8 cellular contexts compared by ENCODE assay signal in genomic region chr2:20350105-20350712, GRCh38. TPM values are rescaled to one million over a fixed set of nuclear protein-coding genes. Genes with fewer than 3 reads are reported as not detected.
A peak's percentile ranks its signal among the peaks of the same experiment; 100 is the strongest.
DNase-seq lines count a peak whose midpoint lies in the region; ATAC-seq lines count a peak whose summit lies in the region.

No MANE protein-coding gene starts in this region.

- peak overlapping the region; percentile 94 for H3K27ac Mint-ChIP-seq in activated naive CD8-positive, alpha-beta T cell treated with anti-CD3 and anti-CD28 coated beads for 36 hours

- no peaks in the 10 kb centered on the region for H3K27me3 ChIP-seq in aorta (ENCODE audit: control insufficient read depth in 1 of 2, insufficient read depth in 2 of 2, low read length in 1 of 2)

- 0 to 1% methylated on average over 48 to 64 of the region's 64 CpGs for WGBS in aorta, 2 donors

- H3K9me3 ChIP-seq in aorta (ENCODE audit: control insufficient read depth, low read length): no peaks in the 10 kb centered on the region

- peak; percentile 78 for DNase-seq in COR-L47 (lab: John Stamatoyannopoulos, UW)
- peak; percentile 59 for DNase-seq in SK-MEL-5 (ENCODE audit: low read depth, low spot score)
- DNase-seq in activated naive CD8-positive, alpha-beta T cell treated with anti-CD3 and anti-CD28 coated beads for 36 hours: peak; percentile 71
- DNase-seq in left ventricle myocardium superior: no peak
- DNase-seq in putamen (ENCODE audit: low spot score): peak; percentile 54
- peak in 1 of 2 donors; percentile 62 for DNase-seq in aorta

- H3K4me3 Mint-ChIP-seq in activated naive CD8-positive, alpha-beta T cell treated with anti-CD3 and anti-CD28 coated beads for 36 hours: peak overlapping the region; percentile 92

- H3K4me1 Mint-ChIP-seq in activated naive CD8-positive, alpha-beta T cell treated with anti-CD3 and anti-CD28 coated beads for 36 hours: peaks cover 27% of the 10 kb centered on the region

- H3K9me3 Mint-ChIP-seq in activated naive CD8-positive, alpha-beta T cell treated with anti-CD3 and anti-CD28 coated beads for 36 hours: no peaks in the 10 kb centered on the region

- H3K4me1 ChIP-seq in aorta (ENCODE audit: control insufficient read depth in 1 of 2, insufficient read depth in 2 of 2, low read length in 2 of 2): peaks cover 0 to 2% of the 10 kb centered on the region in 2 donors

- H3K4me3 ChIP-seq in aorta (ENCODE audit: low read length in 2 of 2): peak overlapping the region; percentile 83 to 88

- H3K27me3 Mint-ChIP-seq in activated naive CD8-positive, alpha-beta T cell treated with anti-CD3 and anti-CD28 coated beads for 36 hours: peaks cover 4% of the 10 kb centered on the region

- H3K36me3 ChIP-seq in aorta (ENCODE audit: control insufficient read depth in 1 of 2, insufficient read depth in 2 of 2, low read length in 1 of 2): no peaks in the 10 kb centered on the region

- intact Hi-C loops in left ventricle myocardium superior (cut with micrococcal nuclease) (no loop called here), aorta (cut with DNase I) (loop anchor here in 1 of 2 donors (5.0 kb wide), 1 partner anchor 292 kb away; no protein-coding TSS in a partner anchor)

- H3K27ac ChIP-seq in aorta (ENCODE audit: low read depth in 1 of 2, low read length in 2 of 2): peak overlapping the region in 1 of 2 donors; percentile 66

- ATAC-seq in GM19452 (IDR thresholded peaks at IDR 0.05; ENCODE audit: unreplicated experiment): peak; percentile 23
- peak; percentile 23 for ATAC-seq in HG03521 (IDR thresholded peaks at IDR 0.05; ENCODE audit: unreplicated experiment)
- ATAC-seq in left ventricle myocardium superior: peak; percentile 65
- ATAC-seq in aorta (ENCODE audit: low FRiP score): peak; percentile 76

- in situ Hi-C loops in SK-MEL-5 (cut with HindIII; ENCODE audit: low pct_unique_long_range_greater_than_20kb, low sequenced_read_pairs): no loop called here

- peaks cover 39% of the 10 kb centered on the region for H3K36me3 Mint-ChIP-seq in activated naive CD8-positive, alpha-beta T cell treated with anti-CD3 and anti-CD28 coated beads for 36 hours

RNA-seq across cellular contexts. Expression of gene PUM2, which starts 0.4 kb away (rescaled TPM):
- 36.1 and 43.4 TPM in 2 replicates for total RNA-seq in SK-MEL-5 (2014; rRNA removed; shearing (Covaris generic))
- 49.1 and 67.2 TPM in 2 replicates for polyA plus RNA-seq in SK-MEL-5 (2015; cell fraction: cytosol; rRNA removed)
- polyA plus RNA-seq in SK-MEL-5 (2015; cell fraction: nucleus; rRNA removed): 55.7 and 60.2 TPM in 2 replicates
- total RNA-seq in activated naive CD8-positive, alpha-beta T cell treated with anti-CD3 and anti-CD28 coated beads for 36 hours: 100 to 1,000 TPM; 107 to 108 TPM
- total RNA-seq in left ventricle myocardium superior (80.6 TPM), aorta (100 to 1,000 TPM in 1 of 2 donors, 10 to 100 TPM in 1; 91.5 to 104 TPM)
- 10 to 100 TPM; 21.3 to 23.0 TPM for polyA plus RNA-seq in aorta

Comparison
In these comparisons a context has a peak if more than half of its experiments do, and no peak if none do; other contexts are left out.
1. ATAC-seq: peak in every context shown above with its lines; median percentile 76 in aorta; 65 in left ventricle myocardium superior; 23 in GM19452; 23 in HG03521.